Comparison of ENCODE assay signal across 9 cellular contexts in the genomic region with DNA sequence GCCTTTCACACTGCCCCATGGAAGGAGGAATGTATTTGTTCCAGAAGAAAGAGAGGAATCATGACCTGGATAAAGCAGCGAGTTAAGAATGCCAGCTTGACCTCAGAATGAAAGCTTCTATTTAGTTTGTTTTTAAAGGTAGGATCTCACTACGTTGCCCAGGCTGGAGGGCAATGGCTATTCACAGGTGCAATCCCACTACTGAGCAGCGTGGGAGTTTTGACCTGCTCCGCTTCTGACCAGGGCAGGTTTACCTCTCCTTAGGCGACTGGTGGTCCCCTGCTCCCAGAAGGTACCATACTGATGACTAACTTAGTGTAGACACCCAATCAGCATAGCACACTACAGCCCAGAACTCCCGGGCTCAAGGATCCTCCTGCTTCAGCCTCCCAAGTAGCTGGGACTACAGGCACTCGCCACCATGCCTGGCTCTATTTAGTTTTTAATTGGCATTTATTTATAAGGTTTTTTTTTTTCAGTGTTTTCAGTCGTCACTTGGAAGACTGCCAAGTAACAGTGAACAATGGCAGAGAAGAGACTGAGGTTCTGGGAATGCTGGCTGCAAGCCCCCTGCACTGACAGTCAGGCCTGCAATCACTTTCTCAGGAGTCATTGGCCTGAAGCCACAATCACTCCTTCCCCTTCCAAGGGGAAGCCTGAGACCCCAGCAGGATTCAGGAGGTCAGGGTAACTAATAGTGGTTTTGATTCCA.
DNase-seq lines count a peak whose midpoint lies in the region; ATAC-seq lines count a peak whose summit lies in the region.
"Had no signal": no experiment of that assay in that cellular context is flagged by ENCODE, and none has a peak within 500 bp of the region (broad histone marks: within the 10 kb centered on the region; RNA-seq: fewer than 3 reads in every experiment).

No MANE protein-coding gene starts in this region.

- H3K27me3 Mint-ChIP-seq in stimulated activated naive B cell treated with anti-CD40 and anti-IgM and Interleukin-4, amounts not matched to agents 10 μg/mL and 1 μg/mL and 100 μg/mL, for 72 hours, result no peaks in the 10 kb centered on the region

- no peak for ATAC-seq in stimulated activated naive B cell treated with anti-CD40 and anti-IgM and Interleukin-4, amounts not matched to agents 10 μg/mL and 1 μg/mL and 100 μg/mL, for 72 hours (replicated peaks)
- ATAC-seq in GM18502 (IDR thresholded peaks at IDR 0.05; ENCODE audit: poor library complexity, unreplicated experiment), result no peak

- peak; percentile 10 for DNase-seq in DMS 273 (lab: John Stamatoyannopoulos, UW; ENCODE audit: unreplicated experiment)
- DNase-seq in DMS 273 treated with DMSO at 0.1 percent for 48 hours (lab: John Stamatoyannopoulos, UW), result no peak
- peak; percentile 12 for DNase-seq in NCI-H69 (lab: John Stamatoyannopoulos, UW)
- DNase-seq in foreskin melanocyte, result peak; percentile 16
- no peak for DNase-seq in stimulated activated naive B cell treated with anti-CD40 and anti-IgM and Interleukin-4, amounts not matched to agents 10 μg/mL and 1 μg/mL and 100 μg/mL, for 72 hours
- DNase-seq in NCI-H2081 treated with DMSO at 0.1 percent for 48 hours (lab: John Stamatoyannopoulos, UW), result no peak
- no peak for DNase-seq in stimulated activated CD4-positive, alpha-beta T cell treated with anti-CD3 and anti-CD28 coated beads, Interleukin-4, amount 100 ng/mL, for 1 hour
- DNase-seq: activated T-cell treated with anti-CD3 and anti-CD28 coated beads, Interleukin-2, amount 50 U/mL, for 48 hours had no signal

- peaks cover 18 to 57% of the 10 kb centered on the region in 2 donors for H3K4me1 Mint-ChIP-seq in stimulated activated naive B cell treated with anti-CD40 and anti-IgM and Interleukin-4, amounts not matched to agents 10 μg/mL and 1 μg/mL and 100 μg/mL, for 72 hours

- peaks cover 0 to 3% of the 10 kb centered on the region in 2 donors for H3K9me3 Mint-ChIP-seq in stimulated activated naive B cell treated with anti-CD40 and anti-IgM and Interleukin-4, amounts not matched to agents 10 μg/mL and 1 μg/mL and 100 μg/mL, for 72 hours

- peak overlapping the region in 1 of 2 donors; percentile 17 for H3K4me3 Mint-ChIP-seq in stimulated activated naive B cell treated with anti-CD40 and anti-IgM and Interleukin-4, amounts not matched to agents 10 μg/mL and 1 μg/mL and 100 μg/mL, for 72 hours

- H3K36me3 Mint-ChIP-seq in stimulated activated naive B cell treated with anti-CD40 and anti-IgM and Interleukin-4, amounts not matched to agents 10 μg/mL and 1 μg/mL and 100 μg/mL, for 72 hours, result peaks cover 68 to 80% of the 10 kb centered on the region in 2 donors

- H3K27ac Mint-ChIP-seq in stimulated activated naive B cell treated with anti-CD40 and anti-IgM and Interleukin-4, amounts not matched to agents 10 μg/mL and 1 μg/mL and 100 μg/mL, for 72 hours, result peak overlapping the region; percentile 92

Comparison
In these comparisons a context has a peak if more than half of its experiments do, and no peak if none do; other contexts are left out.
1. DNase-seq: peak in DMS 273 (single experiment), NCI-H69 (single experiment) and foreskin melanocyte (single experiment); none in DMS 273 treated with DMSO at 0.1 percent for 48 hours (single experiment), stimulated activated naive B cell treated with anti-CD40 and anti-IgM and Interleukin-4, amounts not matched to agents 10 μg/mL and 1 μg/mL and 100 μg/mL, for 72 hours (single experiment), NCI-H2081 treated with DMSO at 0.1 percent for 48 hours (single experiment) and stimulated activated CD4-positive, alpha-beta T cell treated with anti-CD3 and anti-CD28 coated beads, Interleukin-4, amount 100 ng/mL, for 1 hour (single experiment).